Comparison of ENCODE assay signal across 8 cellular contexts in genomic region chr7:99631311-99632109, GRCh38. TPM values are rescaled to one million over a fixed set of nuclear protein-coding genes. Genes with fewer than 3 reads are reported as not detected.
DNase-seq lines count a peak whose midpoint lies in the region; ATAC-seq and TF ChIP-seq lines count a peak whose summit lies in the region.

No MANE protein-coding gene starts in this region.

- no peaks in the 10 kb centered on the region for H3K9me3 Mint-ChIP-seq in GM23338

- H3K27ac Mint-ChIP-seq in GM23338: peak overlapping the region; percentile 56

- TF ChIP-seq POLR2A in thyroid gland (IDR thresholded peaks at IDR 0.05): no peak

- peaks cover 41% of the 10 kb centered on the region for H3K4me1 Mint-ChIP-seq in GM23338

- H3K27me3 ChIP-seq in GM23338 (ENCODE audit: insufficient read depth) (no peaks in the 10 kb centered on the region), brain microvascular endothelial cell (replicated peaks) (no peaks in the 10 kb centered on the region), thyroid gland (no peaks in the 10 kb centered on the region)

- H3K4me3 ChIP-seq in GM23338: no peak overlapping the region
- H3K4me3 ChIP-seq in brain microvascular endothelial cell (ENCODE audit: low read depth, low read length): no peak overlapping the region
- H3K4me3 ChIP-seq in thyroid gland (replicated peaks in 1 of 3): no peak overlapping the region

- TF ChIP-seq CTCF in GM23338 (conservative IDR thresholded peaks at IDR 0.05; ENCODE audit: low read depth in 2 of 2): peak; percentile 43 to 60
- TF ChIP-seq CTCF in brain microvascular endothelial cell (IDR thresholded peaks at IDR 0.05; ENCODE audit: low read depth, low read length, missing control alignments): peak; percentile 51
- no peak for TF ChIP-seq CTCF in thyroid gland (IDR thresholded peaks at IDR 0.05)

- peaks cover 17% of the 10 kb centered on the region for H4K20me1 ChIP-seq in GM23338 (replicated peaks; ENCODE audit: insufficient read depth)

- H3K36me3 Mint-ChIP-seq in GM23338 (ENCODE audit: low read depth): peaks cover 51% of the 10 kb centered on the region

- H3K4me1 ChIP-seq in GM23338 (ENCODE audit: insufficient read depth): peaks cover 14% of the 10 kb centered on the region
- H3K4me1 ChIP-seq in thyroid gland: peaks cover 0 to 3% of the 10 kb centered on the region in 2 donors

- intact Hi-C loops in thyroid gland (cut with DNase I): no loop called here

- H3K79me2 ChIP-seq in GM23338 (replicated peaks; ENCODE audit: insufficient read depth): no peaks in the 10 kb centered on the region

- no peak overlapping the region for H2AFZ ChIP-seq in GM23338

- peaks cover 4% of the 10 kb centered on the region for H3K27me3 Mint-ChIP-seq in GM23338 (ENCODE audit: insufficient read depth, low read depth, poor library complexity)

- 61 to 65% methylated on average over 8 of the region's 8 CpGs for WGBS in thyroid gland, 2 donors

- peak; percentile 78 for ATAC-seq in GM23338
- no peak for ATAC-seq in GM18498 (IDR thresholded peaks at IDR 0.05; ENCODE audit: unreplicated experiment)
- ATAC-seq in GM19463 (IDR thresholded peaks at IDR 0.05; ENCODE audit: unreplicated experiment): no peak

- H3K4me2 ChIP-seq in GM23338: no peak overlapping the region

- DNase-seq in GM23338 (ENCODE audit: low spot score): peak; percentile 54
- DNase-seq in NCI-H526 treated with DMSO at 0.1 percent for 48 hours (lab: John Stamatoyannopoulos, UW): peak; percentile 47
- DNase-seq in brain microvascular endothelial cell: peak; percentile 14
- peak; percentile 6 for DNase-seq in medulla oblongata (ENCODE audit: extremely low spot score)
- DNase-seq in HCEC 1CT: no peak
- DNase-seq in thyroid gland: no peak

- H3K9me2 ChIP-seq in GM23338 (ENCODE audit: insufficient read depth): no peaks in the 10 kb centered on the region

- 0 out of 2 replicates have a peak, but pooled peaks cover 8% of the 10 kb centered on the region for H3F3A ChIP-seq in GM23338 (replicated peaks; ENCODE audit: low read depth)

- in situ Hi-C loops in brain microvascular endothelial cell (cut with HindIII; ENCODE audit: low pct_ligation_motif_present, low sequenced_read_pairs): no loop called here

- no peak overlapping the region for H3K4me3 Mint-ChIP-seq in GM23338

- H3K9me3 ChIP-seq in thyroid gland: no peaks in the 10 kb centered on the region

- H3K36me3 ChIP-seq in GM23338 (ENCODE audit: insufficient read depth): peaks cover 22% of the 10 kb centered on the region
- H3K36me3 ChIP-seq in brain microvascular endothelial cell (replicated peaks): peaks cover 34% of the 10 kb centered on the region
- peaks cover 30 to 45% of the 10 kb centered on the region in 2 donors for H3K36me3 ChIP-seq in thyroid gland

- H3K27ac ChIP-seq in GM23338 (ENCODE audit: low read depth) (peak overlapping the region; percentile 18; the same call in 1 of the 2 replicates), brain microvascular endothelial cell (no peak overlapping the region), thyroid gland (no peak overlapping the region)

TF ChIP-seq in GM23338, 12 proteins besides CTCF, POLR2A, EP300 and RAD21:
- TF ChIP-seq NANOG (IDR thresholded peaks at IDR 0.05; ENCODE audit: borderline replicate concordance) (no peak), ZNF462 (CRISPR knock-in tag; IDR thresholded peaks at IDR 0.05) (no peak), ZNF331 (CRISPR knock-in tag; IDR thresholded peaks at IDR 0.05; ENCODE audit: low read depth) (no peak), REST (IDR thresholded peaks at IDR 0.05; ENCODE audit: unreplicated experiment) (no peak), EZH2phosphoT487 (IDR thresholded peaks at IDR 0.05; ENCODE audit: unreplicated experiment) (no peak)

RNA-seq across cellular contexts. Expression of gene ZSCAN25, which starts 14.8 kb away (rescaled TPM):
- total RNA-seq in GM23338 (2014; rRNA removed; shearing (Covaris generic)): 10.0 and 17.5 TPM in 2 replicates
- 4.8 and 5.8 TPM in 2 replicates for polyA plus RNA-seq in GM23338 (2016; fragmentation: Nextera tagmentation; extraction: Ambion mirVana)
- total RNA-seq in thyroid gland: 10 to 100 TPM; 17.5 to 32.4 (median 23.8) TPM

RNA-seq across cellular contexts. Expression of gene TMEM225B, which starts 33.4 kb away (rescaled TPM):
- total RNA-seq in GM23338 (2014; rRNA removed; shearing (Covaris generic)): not detected in 2 replicates
- polyA plus RNA-seq in GM23338 (2016; fragmentation: Nextera tagmentation; extraction: Ambion mirVana): 0.45 and 0.50 TPM in 2 replicates
- 1 to 10 TPM; 1.1 to 3.2 (median 2.3) TPM for total RNA-seq in thyroid gland

RNA-seq across cellular contexts. Expression of gene CYP3A5, which starts 48.3 kb away (rescaled TPM):
- not detected in 2 replicates for total RNA-seq in GM23338 (2014; rRNA removed; shearing (Covaris generic))
- polyA plus RNA-seq in GM23338 (2016; fragmentation: Nextera tagmentation; extraction: Ambion mirVana): 1.1 and 1.2 TPM in 2 replicates
- 1 to 10 TPM in 1 of 4 donors, under 1 TPM in 3; 0.24 to 1.2 (median 0.73) TPM for total RNA-seq in thyroid gland

Comparison
In these comparisons a context has a peak if more than half of its experiments do, and no peak if none do; other contexts are left out.
1. DNase-seq: peak in GM23338 (single experiment), NCI-H526 treated with DMSO at 0.1 percent for 48 hours (single experiment), brain microvascular endothelial cell (single experiment) and medulla oblongata (single experiment); none in HCEC 1CT (single experiment) and thyroid gland (0 of 2).
2. CTCF ChIP-seq: peak in GM23338 (2 of 2) and brain microvascular endothelial cell (single experiment); none in thyroid gland (0 of 6).